In genomic region chr9:29701971-29702370, GRCh38 we compare ENCODE assay signal across 27 cellular contexts.
"Had no signal": no experiment of that assay in that cellular context is flagged by ENCODE, and none has a peak within 500 bp of the region (broad histone marks: within the 10 kb centered on the region; RNA-seq: fewer than 3 reads in every experiment).

No MANE protein-coding gene starts in this region.

- H3K9me3 ChIP-seq: SJCRH30 had no signal

- H3K27ac ChIP-seq: brain microvascular endothelial cell, cardiac muscle cell, KMS-11, SJCRH30, SK-N-MC, WERI-Rb-1 had no signal

- H3K4me2 ChIP-seq: KMS-11 had no signal

- H3K9ac ChIP-seq: KMS-11 had no signal

- DNase-seq: activated CD4-positive, alpha-beta memory T cell treated with anti-CD3 and anti-CD28 coated beads, Interleukin-2, amount 10 ng/mL, durations not matched to agents 7 days and 5 days; activated CD4-positive, alpha-beta T cell treated with anti-CD3 and anti-CD28 coated beads for 1 hour; activated CD4-positive, alpha-beta T cell treated with anti-CD3 and anti-CD28 coated beads for 48 hours; activated CD4-positive, CD25-positive, alpha-beta regulatory T cell; activated CD8-positive, alpha-beta memory T cell treated with anti-CD3 and anti-CD28 coated beads for 24 hours; activated CD8-positive, alpha-beta memory T cell treated with anti-CD3 and anti-CD28 coated beads, Interleukin-2, amount 10 ng/mL, durations not matched to agents 7 days and 5 days; activated CD8-positive, alpha-beta memory T cell treated with anti-CD3 and anti-CD28 coated beads, Interleukin-2, amount 50 U/mL, for 48 hours; activated effector memory CD4-positive, alpha-beta T cell treated with Interleukin-2 at 50 U/mL for 16 hours; activated naive CD4-positive, alpha-beta T cell treated with anti-CD3 and anti-CD28 coated beads, Interleukin-2, amount 10 ng/mL, durations not matched to agents 7 days and 5 days; activated naive CD8-positive, alpha-beta T cell treated with anti-CD3 and anti-CD28 coated beads, Interleukin-2, amount 50 U/mL, for 24 hours; activated T-cell treated with anti-CD3 and anti-CD28 coated beads, Interleukin-2, amount 50 U/mL, for 48 hours; anterior cingulate cortex; brain microvascular endothelial cell; NCI-H1105; NCI-H1417 treated with DMSO at 0.1 percent for 48 hours; NCI-H187 treated with DMSO at 0.1 percent for 48 hours; NCI-H2081; NCI-H226; NCI-H524 treated with DMSO at 0.1 percent for 48 hours; NK-92 treated with Interleukin-12 subunit alpha and Interleukin-12 subunit beta, amount 100 ng/mL, for 24 hours; SHP77; SJCRH30; T1000; WERI-Rb-1 had no signal

- ATAC-seq: activated CD8-positive, alpha-beta memory T cell treated with anti-CD3 and anti-CD28 coated beads, Interleukin-2, amount 10 ng/mL, durations not matched to agents 7 days and 5 days; activated naive CD8-positive, alpha-beta T cell treated with anti-CD3 and anti-CD28 coated beads, Interleukin-2, amount 50 U/mL, for 24 hours had no signal

- H3K36me3 ChIP-seq: brain microvascular endothelial cell, cardiac muscle cell, SJCRH30, WERI-Rb-1 had no signal

- H3K27me3 ChIP-seq: brain microvascular endothelial cell, cardiac muscle cell, SJCRH30 had no signal

- H3K4me3 ChIP-seq: cardiac muscle cell, SJCRH30, SK-N-MC had no signal
